Comparison of ENCODE assay signal across 17 cellular contexts in genomic region chr12:109722753-109723109, GRCh38. TPM values are rescaled to one million over a fixed set of nuclear protein-coding genes. Genes with fewer than 3 reads are reported as not detected.
A peak's percentile ranks its signal among the peaks of the same experiment; 100 is the strongest.
DNase-seq lines count a peak whose midpoint lies in the region; ATAC-seq and TF ChIP-seq lines count a peak whose summit lies in the region.
"Had no signal": no experiment of that assay in that cellular context is flagged by ENCODE, and none has a peak within 500 bp of the region (broad histone marks: within the 10 kb centered on the region; RNA-seq: fewer than 3 reads in every experiment).

No MANE protein-coding gene starts in this region.

- no peak for ATAC-seq in activated CD4-positive, alpha-beta T cell treated with anti-CD3 and anti-CD28 coated beads for 36 hours

- H2AFZ ChIP-seq in neural cell (ENCODE audit: low read depth, low read length): no peak overlapping the region
- H2AFZ ChIP-seq: PC-9 had no signal

- H3K27me3 ChIP-seq in adrenal gland: no peaks in the 10 kb centered on the region
- H3K27me3 ChIP-seq in esophagus muscularis mucosa: peaks cover 0 to 8% (median 4%) of the 10 kb centered on the region in 4 donors
- H3K27me3 ChIP-seq in neural cell (ENCODE audit: insufficient read depth, low read depth, low read length): no peaks in the 10 kb centered on the region
- H3K27me3 ChIP-seq in stomach: peaks cover 0 to 18% (median 4%) of the 10 kb centered on the region in 3 donors
- no peaks in the 10 kb centered on the region for H3K27me3 ChIP-seq in ovary
- H3K27me3 ChIP-seq in tibial artery: peaks cover 0 to 30% of the 10 kb centered on the region in 2 donors
- H3K27me3 ChIP-seq: MG63 had no signal

- no peak overlapping the region for H3K4me3 Mint-ChIP-seq in activated CD4-positive, alpha-beta T cell treated with anti-CD3 and anti-CD28 coated beads for 36 hours
- H3K4me3 Mint-ChIP-seq: H9 had no signal

- intact Hi-C loops in adrenal gland (cut with DNase I) (no loop called here), esophagus muscularis mucosa (cut with DNase I) (loop anchor here (5.0 kb wide), 1 partner anchor 50 kb away; no protein-coding TSS in a partner anchor), stomach (cut with DNase I; ENCODE audit: low total_unique reads) (no loop called here), ovary (cut with DNase I) (loop anchor here in 1 of 4 donors (5.0 kb wide), 1 partner anchor 50 kb away; no protein-coding TSS in a partner anchor), tibial artery (cut with DNase I; ENCODE audit: low total_unique reads) (no loop called here)
- intact Hi-C loops in activated CD4-positive, alpha-beta T cell treated with anti-CD3 and anti-CD28 coated beads for 36 hours (cut with DNase I, micrococcal nuclease): no loop called here

- no peaks in the 10 kb centered on the region for H3K9me3 Mint-ChIP-seq in activated CD4-positive, alpha-beta T cell treated with anti-CD3 and anti-CD28 coated beads for 36 hours (ENCODE audit: low read depth)
- H3K9me3 Mint-ChIP-seq: H9 had no signal

- peaks cover 60 to 86% of the 10 kb centered on the region in 2 donors for H3K4me1 ChIP-seq in adrenal gland (replicated peaks in 1 of 2)
- peaks cover 63 to 85% (median 82%) of the 10 kb centered on the region in 4 donors for H3K4me1 ChIP-seq in esophagus muscularis mucosa
- peaks cover 26 to 89% (median 43%) of the 10 kb centered on the region in 4 donors for H3K4me1 ChIP-seq in stomach
- peaks cover 14% of the 10 kb centered on the region for H3K4me1 ChIP-seq in ovary (ENCODE audit: insufficient read depth)
- H3K4me1 ChIP-seq in tibial artery: peaks cover 0 to 41% (median 18%) of the 10 kb centered on the region in 4 donors
- H3K4me1 ChIP-seq: BLaER1 had no signal

- H3K36me3 ChIP-seq in adrenal gland (replicated peaks in 1 of 2) (no peaks in the 10 kb centered on the region), esophagus muscularis mucosa (no peaks in the 10 kb centered on the region), neural cell (ENCODE audit: insufficient read depth, low read length) (no peaks in the 10 kb centered on the region), stomach (no peaks in the 10 kb centered on the region), ovary (no peaks in the 10 kb centered on the region), tibial artery (no peaks in the 10 kb centered on the region)
- H3K36me3 ChIP-seq: BLaER1, MG63 had no signal

- H3K4me3 ChIP-seq in adrenal gland (no peak overlapping the region), esophagus muscularis mucosa (no peak overlapping the region), neural cell (ENCODE audit: low read length) (peak overlapping the region; percentile 29), stomach (no peak overlapping the region), ovary (no peak overlapping the region), tibial artery (no peak overlapping the region)
- H3K4me3 ChIP-seq: BLaER1, MG63, PC-9 had no signal

- no peaks in the 10 kb centered on the region for H3K36me3 Mint-ChIP-seq in activated CD4-positive, alpha-beta T cell treated with anti-CD3 and anti-CD28 coated beads for 36 hours (ENCODE audit: low read depth)

- CTCF ChIA-PET in activated CD4-positive, alpha-beta T cell treated with anti-CD3 and anti-CD28 coated beads for 36 hours (lab: Charles Lee): interaction anchor here (0.6 to 1.0 kb wide), 2 partner anchors 10 to 1210 kb away, joined by 3 to 4 read pairs; no protein-coding TSS in a partner anchor

- peaks cover 62% of the 10 kb centered on the region for H3K79me2 ChIP-seq in neural cell (replicated peaks; ENCODE audit: insufficient read depth, low read length)

- peak overlapping the region; percentile 23 for H3K9ac ChIP-seq in neural cell (ENCODE audit: low read length)
- H3K9ac ChIP-seq: BLaER1 had no signal

- no peaks in the 10 kb centered on the region for H3K9me2 ChIP-seq in neural cell (ENCODE audit: insufficient read depth, low read length)

- TF ChIP-seq EP300 in esophagus muscularis mucosa (IDR thresholded peaks at IDR 0.05) (no peak), neural cell (conservative IDR thresholded peaks at IDR 0.05; ENCODE audit: poor library complexity, severe bottlenecking) (no peak), stomach (IDR thresholded peaks at IDR 0.05) (no peak), ovary (IDR thresholded peaks at IDR 0.05) (no peak)

- no peak for TF ChIP-seq CTCF in adrenal gland (IDR thresholded peaks at IDR 0.05)
- no peak for TF ChIP-seq CTCF in esophagus muscularis mucosa (IDR thresholded peaks at IDR 0.05)
- no peak for TF ChIP-seq CTCF in neural cell (IDR thresholded peaks at IDR 0.05; ENCODE audit: poor library complexity, severe bottlenecking)
- no peak for TF ChIP-seq CTCF in stomach (IDR thresholded peaks at IDR 0.05)
- TF ChIP-seq CTCF in ovary (IDR thresholded peaks at IDR 0.05): no peak
- TF ChIP-seq CTCF in tibial artery (IDR thresholded peaks at IDR 0.05): no peak

- H3K27ac Mint-ChIP-seq in activated CD4-positive, alpha-beta T cell treated with anti-CD3 and anti-CD28 coated beads for 36 hours: no peak overlapping the region

- TF ChIP-seq RAD21 in neural cell (conservative IDR thresholded peaks at IDR 0.05): no peak

- POLR2A ChIA-PET in activated CD4-positive, alpha-beta T cell treated with anti-CD3 and anti-CD28 coated beads for 36 hours (lab: Charles Lee): interaction anchor here (0.5 kb wide), 1 partner anchor 251 kb away, joined by 3 read pairs; no protein-coding TSS in a partner anchor

- peaks cover under 1% of the 10 kb centered on the region for H3K4me1 Mint-ChIP-seq in activated CD4-positive, alpha-beta T cell treated with anti-CD3 and anti-CD28 coated beads for 36 hours

- H3F3A ChIP-seq in neural cell (ENCODE audit: insufficient read depth, low read length, poor library complexity, severe bottlenecking): no peaks in the 10 kb centered on the region

- TF ChIP-seq POLR2A in adrenal gland (IDR thresholded peaks at IDR 0.05) (no peak), esophagus muscularis mucosa (IDR thresholded peaks at IDR 0.05; ENCODE audit: low read depth) (no peak), stomach (IDR thresholded peaks at IDR 0.05) (no peak), ovary (IDR thresholded peaks at IDR 0.05) (no peak)

- H4K20me1 ChIP-seq in neural cell (ENCODE audit: insufficient read depth): no peaks in the 10 kb centered on the region

- H3K27ac ChIP-seq in adrenal gland: peak overlapping the region in 3 of 5 donors; percentile 41 to 89 (median 89)
- peak overlapping the region in 3 of 4 donors; percentile 18 to 45 (median 35) for H3K27ac ChIP-seq in esophagus muscularis mucosa (replicated peaks in 1 of 4)
- no peak overlapping the region for H3K27ac ChIP-seq in neural cell (ENCODE audit: low read length)
- peak overlapping the region in 3 of 5 donors; percentile 19 to 69 (median 26) for H3K27ac ChIP-seq in stomach
- no peak overlapping the region for H3K27ac ChIP-seq in ovary
- no peak overlapping the region for H3K27ac ChIP-seq in tibial artery
- H3K27ac ChIP-seq: BLaER1, PC-9 had no signal

- DNase-seq in adrenal gland: no peak
- no peak for DNase-seq in esophagus muscularis mucosa (ENCODE audit: extremely low spot score)
- DNase-seq in stomach: no peak
- no peak for DNase-seq in ovary
- DNase-seq in activated CD4-positive, alpha-beta T cell treated with anti-CD3 and anti-CD28 coated beads for 36 hours: no peak
- no peak for DNase-seq in tibial artery
- DNase-seq: DMS153, EL, H9, NCI-H187, NCI-H2171, NCI-H748 treated with DMSO at 0.1 percent for 48 hours, PC-9, SHP77 had no signal

- WGBS in adrenal gland, 4 donors: 66 to 73% (median 68%) methylated on average over 7 of the region's 7 CpGs
- WGBS in esophagus muscularis mucosa: 76% methylated on average over 7 of the region's 7 CpGs
- 70 to 78% (median 74%) methylated on average over 7 of the region's 7 CpGs for WGBS in stomach, 5 donors
- WGBS in ovary, 3 donors: 76 to 86% (median 82%) methylated on average over 7 of the region's 7 CpGs

- H3K9me3 ChIP-seq in adrenal gland (replicated peaks in 1 of 3) (no peaks in the 10 kb centered on the region), esophagus muscularis mucosa (no peaks in the 10 kb centered on the region), neural cell (ENCODE audit: low read length) (no peaks in the 10 kb centered on the region), stomach (no peaks in the 10 kb centered on the region), ovary (no peaks in the 10 kb centered on the region), tibial artery (no peaks in the 10 kb centered on the region)
- H3K9me3 ChIP-seq: BLaER1, MG63 had no signal

- peaks cover 5% of the 10 kb centered on the region for H3K27me3 Mint-ChIP-seq in activated CD4-positive, alpha-beta T cell treated with anti-CD3 and anti-CD28 coated beads for 36 hours

- H3K4me2 ChIP-seq in neural cell (ENCODE audit: low read length): no peak overlapping the region
- H3K4me2 ChIP-seq: BLaER1, PC-9 had no signal

TF ChIP-seq in neural cell, 6 proteins besides CTCF, POLR2A, EP300 and RAD21:
- TF ChIP-seq MXI1 (conservative IDR thresholded peaks at IDR 0.05; ENCODE audit: poor library complexity, severe bottlenecking) (no peak), POLR2AphosphoS5 (IDR thresholded peaks at IDR 0.05) (no peak), EZH2 (IDR thresholded peaks at IDR 0.05; ENCODE audit: borderline replicate concordance, insufficient read depth, low read length, poor library complexity, severe bottlenecking) (no peak)

RNA-seq across cellular contexts. Expression of gene FAM222A, which starts 9.1 kb away (rescaled TPM):
- 10 to 100 TPM; 15.2 to 57.8 (median 27.1) TPM for total RNA-seq in adrenal gland
- polyA plus RNA-seq in adrenal gland: 10 to 100 TPM in 2 of 3 donors, 1 to 10 TPM in 1; 9.2 to 36.7 (median 11.7) TPM
- 1 to 10 TPM in 3 of 4 donors, under 1 TPM in 1; 0.42 to 3.8 (median 3.2) TPM for total RNA-seq in esophagus muscularis mucosa
- polyA plus RNA-seq in neural cell: 6.4 and 8.5 TPM in 2 replicates
- 14.9 and 15.6 TPM in 2 replicates for polyA minus RNA-seq in neural cell
- 10 to 100 TPM in 1 of 5 donors, 1 to 10 TPM in 4; 1.7 to 19.7 (median 5.4) TPM for total RNA-seq in stomach
- 1 to 10 TPM; 3.1 to 5.4 (median 3.7) TPM for polyA plus RNA-seq in stomach
- total RNA-seq in ovary: 10 to 100 TPM in 5 of 7 donors, 1 to 10 TPM in 2; 7.2 to 28.4 (median 15.3) TPM
- polyA plus RNA-seq in ovary: 10 to 100 TPM in 1 of 2 donors, 1 to 10 TPM in 1; 4.8 to 11.5 TPM
- under 1 TPM; 0.39 to 0.53 TPM for total RNA-seq in activated CD4-positive, alpha-beta T cell treated with anti-CD3 and anti-CD28 coated beads for 36 hours

Comparison
In these comparisons a context has a peak if more than half of its experiments do, and no peak if none do; other contexts are left out.
1. H3K27ac ChIP-seq: peak in adrenal gland (3 of 5), esophagus muscularis mucosa (3 of 4) and stomach (3 of 5); none in neural cell (single experiment), ovary (0 of 2) and tibial artery (0 of 2).